Comparison of ENCODE assay signal across 8 cellular contexts in genomic region chr9:129823934-129824601, GRCh38. TPM values are rescaled to one million over a fixed set of nuclear protein-coding genes. Genes with fewer than 3 reads are reported as not detected.
DNase-seq lines count a peak whose midpoint lies in the region; ATAC-seq and TF ChIP-seq lines count a peak whose summit lies in the region.

A gene with protein sequence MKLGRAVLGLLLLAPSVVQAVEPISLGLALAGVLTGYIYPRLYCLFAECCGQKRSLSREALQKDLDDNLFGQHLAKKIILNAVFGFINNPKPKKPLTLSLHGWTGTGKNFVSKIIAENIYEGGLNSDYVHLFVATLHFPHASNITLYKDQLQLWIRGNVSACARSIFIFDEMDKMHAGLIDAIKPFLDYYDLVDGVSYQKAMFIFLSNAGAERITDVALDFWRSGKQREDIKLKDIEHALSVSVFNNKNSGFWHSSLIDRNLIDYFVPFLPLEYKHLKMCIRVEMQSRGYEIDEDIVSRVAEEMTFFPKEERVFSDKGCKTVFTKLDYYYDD (minus strand): TSS chr9:129824136. CDS start chr9:129824085, 51 bp downstream.

- H3K27ac ChIP-seq in testis: peak within 1 kb of the TSS; percentile 67 to 81

- peak within 1 kb of the TSS; percentile 82 for H3K27ac Mint-ChIP-seq in HFFc6
- H3K27ac Mint-ChIP-seq in activated naive CD4-positive, alpha-beta T cell treated with anti-CD3 and anti-CD28 coated beads, Interleukin-2, amount 50 U/mL, for 72 hours: peak within 1 kb of the TSS; percentile 87 to 90

- peak within 1 kb of the TSS; percentile 92 for H3K4me3 Mint-ChIP-seq in HFFc6

- ATAC-seq in SK-N-SH treated with all-trans-retinoic acid at 6 μM for 48 hours (peak; percentile 96), omental fat pad (ENCODE audit: low FRiP score) (peak; percentile 96)
- peak; percentile 89 to 91 for ATAC-seq in activated naive CD4-positive, alpha-beta T cell treated with anti-CD3 and anti-CD28 coated beads, Interleukin-2, amount 50 U/mL, for 72 hours

- TF ChIP-seq POLR2A in testis (IDR thresholded peaks at IDR 0.05): no peak

- H3K4me1 Mint-ChIP-seq in HFFc6 (ENCODE audit: low read depth): peaks cover 10% of the 10 kb centered on the region

- intact Hi-C loops in testis (cut with DNase I; ENCODE audit: low total_unique reads): no loop called here

- H3K9me3 Mint-ChIP-seq in HFFc6: no peaks in the 10 kb centered on the region
- no peaks in the 10 kb centered on the region for H3K9me3 Mint-ChIP-seq in activated naive CD4-positive, alpha-beta T cell treated with anti-CD3 and anti-CD28 coated beads, Interleukin-2, amount 50 U/mL, for 72 hours

- H3K4me1 ChIP-seq in testis: peaks cover 5% of the 10 kb centered on the region

- WGBS in testis, 2 donors: 1 to 4% methylated on average over 35 to 39 of the region's 47 CpGs

- DNase-seq in GM03348 (ENCODE audit: low spot score) (peak; percentile 96), HFFc6 (peak; percentile 94), NCI-H1092 (lab: John Stamatoyannopoulos, UW) (peak; percentile 90), glomerular visceral epithelial cell (ENCODE audit: extremely low spot score) (peak; percentile 92), omental fat pad (ENCODE audit: low spot score) (peak; percentile 80), testis (peak; percentile 96)
- peak; percentile 91 to 93 for DNase-seq in activated naive CD4-positive, alpha-beta T cell treated with anti-CD3 and anti-CD28 coated beads, Interleukin-2, amount 50 U/mL, for 72 hours (ENCODE audit: low spot score in 2 of 2)

- H3K36me3 Mint-ChIP-seq in HFFc6 (ENCODE audit: low read depth): peaks cover 11% of the 10 kb centered on the region; the same call in 1 of the 2 replicates
- H3K36me3 Mint-ChIP-seq in activated naive CD4-positive, alpha-beta T cell treated with anti-CD3 and anti-CD28 coated beads, Interleukin-2, amount 50 U/mL, for 72 hours: peaks cover 8 to 13% of the 10 kb centered on the region in 2 donors

- H3K27me3 ChIP-seq in testis: no peaks in the 10 kb centered on the region

- no peaks in the 10 kb centered on the region for H3K9me3 ChIP-seq in testis

- peak within 1 kb of the TSS; percentile 73 to 94 for H3K4me3 ChIP-seq in testis

- no peaks in the 10 kb centered on the region; the same call in 1 of the 2 replicates for H3K27me3 Mint-ChIP-seq in HFFc6 (ENCODE audit: insufficient read depth)

- H3K36me3 ChIP-seq in testis (ENCODE audit: low read depth, missing control alignments): no peaks in the 10 kb centered on the region

- no peak for TF ChIP-seq CTCF in HFFc6 (IDR thresholded peaks at IDR 0.05)
- TF ChIP-seq CTCF in omental fat pad (IDR thresholded peaks at IDR 0.05): no peak
- peak in 1 of 3 experiments; percentile 9 for TF ChIP-seq CTCF in testis (IDR thresholded peaks at IDR 0.05)

TF ChIP-seq in SK-N-SH treated with all-trans-retinoic acid at 6 μM for 48 hours, 23 proteins besides CTCF, POLR2A, EP300 and RAD21:
- no peak for TF ChIP-seq ZNF565 (CRISPR knock-in tag; conservative IDR thresholded peaks at IDR 0.05; ENCODE audit: low read depth)
- no peak for TF ChIP-seq ZNF70 (CRISPR knock-in tag; IDR thresholded peaks at IDR 0.05)
- TF ChIP-seq ZFP3 (CRISPR knock-in tag; IDR thresholded peaks at IDR 0.05): no peak
- TF ChIP-seq ESRRG (CRISPR knock-in tag; IDR thresholded peaks at IDR 0.05): no peak
- TF ChIP-seq ZNF8 (CRISPR knock-in tag; IDR thresholded peaks at IDR 0.05): no peak
- TF ChIP-seq BACH2 (CRISPR knock-in tag; IDR thresholded peaks at IDR 0.05; ENCODE audit: borderline replicate concordance): no peak
- TF ChIP-seq, protein P1, sequence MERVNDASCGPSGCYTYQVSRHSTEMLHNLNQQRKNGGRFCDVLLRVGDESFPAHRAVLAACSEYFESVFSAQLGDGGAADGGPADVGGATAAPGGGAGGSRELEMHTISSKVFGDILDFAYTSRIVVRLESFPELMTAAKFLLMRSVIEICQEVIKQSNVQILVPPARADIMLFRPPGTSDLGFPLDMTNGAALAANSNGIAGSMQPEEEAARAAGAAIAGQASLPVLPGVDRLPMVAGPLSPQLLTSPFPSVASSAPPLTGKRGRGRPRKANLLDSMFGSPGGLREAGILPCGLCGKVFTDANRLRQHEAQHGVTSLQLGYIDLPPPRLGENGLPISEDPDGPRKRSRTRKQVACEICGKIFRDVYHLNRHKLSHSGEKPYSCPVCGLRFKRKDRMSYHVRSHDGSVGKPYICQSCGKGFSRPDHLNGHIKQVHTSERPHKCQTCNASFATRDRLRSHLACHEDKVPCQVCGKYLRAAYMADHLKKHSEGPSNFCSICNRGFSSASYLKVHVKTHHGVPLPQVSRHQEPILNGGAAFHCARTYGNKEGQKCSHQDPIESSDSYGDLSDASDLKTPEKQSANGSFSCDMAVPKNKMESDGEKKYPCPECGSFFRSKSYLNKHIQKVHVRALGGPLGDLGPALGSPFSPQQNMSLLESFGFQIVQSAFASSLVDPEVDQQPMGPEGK (CRISPR knock-in tag; IDR thresholded peaks at IDR 0.05; ENCODE audit: borderline replicate concordance): no peak
- no peak for TF ChIP-seq TCF4 (CRISPR knock-in tag; IDR thresholded peaks at IDR 0.05; ENCODE audit: borderline replicate concordance)
- TF ChIP-seq POU6F1 (CRISPR knock-in tag; IDR thresholded peaks at IDR 0.05; ENCODE audit: borderline replicate concordance, low read depth): no peak
- no peak for TF ChIP-seq ISL1 (CRISPR knock-in tag; IDR thresholded peaks at IDR 0.05)
- peak; percentile 31; the same call in 1 of the 2 replicates for TF ChIP-seq CSDC2 (CRISPR knock-in tag; IDR thresholded peaks at IDR 0.05)
- TF ChIP-seq, protein P2, sequence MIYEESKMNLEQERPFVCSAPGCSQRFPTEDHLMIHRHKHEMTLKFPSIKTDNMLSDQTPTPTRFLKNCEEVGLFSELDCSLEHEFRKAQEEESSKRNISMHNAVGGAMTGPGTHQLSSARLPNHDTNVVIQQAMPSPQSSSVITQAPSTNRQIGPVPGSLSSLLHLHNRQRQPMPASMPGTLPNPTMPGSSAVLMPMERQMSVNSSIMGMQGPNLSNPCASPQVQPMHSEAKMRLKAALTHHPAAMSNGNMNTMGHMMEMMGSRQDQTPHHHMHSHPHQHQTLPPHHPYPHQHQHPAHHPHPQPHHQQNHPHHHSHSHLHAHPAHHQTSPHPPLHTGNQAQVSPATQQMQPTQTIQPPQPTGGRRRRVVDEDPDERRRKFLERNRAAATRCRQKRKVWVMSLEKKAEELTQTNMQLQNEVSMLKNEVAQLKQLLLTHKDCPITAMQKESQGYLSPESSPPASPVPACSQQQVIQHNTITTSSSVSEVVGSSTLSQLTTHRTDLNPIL (CRISPR knock-in tag; IDR thresholded peaks at IDR 0.05; ENCODE audit: low read depth): no peak
- TF ChIP-seq TSHZ2 (CRISPR knock-in tag; IDR thresholded peaks at IDR 0.05): peak; percentile 88
- no peak for TF ChIP-seq ZFP30 (CRISPR knock-in tag; IDR thresholded peaks at IDR 0.05)
- TF ChIP-seq OSR1 (CRISPR knock-in tag; IDR thresholded peaks at IDR 0.05): no peak
- TF ChIP-seq PPARA (CRISPR knock-in tag; IDR thresholded peaks at IDR 0.05; ENCODE audit: borderline replicate concordance): no peak
- TF ChIP-seq RARB (CRISPR knock-in tag; IDR thresholded peaks at IDR 0.05): no peak
- TF ChIP-seq TOX (CRISPR knock-in tag; IDR thresholded peaks at IDR 0.05; ENCODE audit: borderline replicate concordance): no peak
- 0 out of 2 replicates have a peak, but pooled peaks have one; percentile 26 for TF ChIP-seq GLIS3 (CRISPR knock-in tag; IDR thresholded peaks at IDR 0.05)
- TF ChIP-seq SNAI2 (CRISPR knock-in tag; IDR thresholded peaks at IDR 0.05): 0 out of 2 replicates have a peak, but pooled peaks have one; percentile 68

RNA-seq across cellular contexts. Expression of the gene that starts here (rescaled TPM):
- 10 to 100 TPM; 59.1 to 70.5 (median 67.1) TPM for total RNA-seq in HFFc6 (2021; fragmentation: NEBNext Ultra II Directional; extraction: Animal tissue kit (Norgen Biotek cat#: 25700))
- total RNA-seq in activated naive CD4-positive, alpha-beta T cell treated with anti-CD3 and anti-CD28 coated beads, Interleukin-2, amount 50 U/mL, for 72 hours: 10 to 100 TPM; 33.4 to 48.6 TPM
- total RNA-seq in omental fat pad (10 to 100 TPM; 37.4 to 62.6 (median 51.0) TPM), testis (10 to 100 TPM; 32.9 to 43.4 TPM)
- 23.1 TPM for polyA plus RNA-seq in testis (ENCODE audit: insufficient read depth, low read depth, low replicate concordance)

Comparison
In these comparisons a context has a peak if more than half of its experiments do, and no peak if none do; other contexts are left out.
1. Peak in every context shown above with its lines: DNase-seq, ATAC-seq, H3K4me3 ChIP-seq and H3K27ac ChIP-seq.